1 cellular context compared by ENCODE assay signal in the genomic region with DNA sequence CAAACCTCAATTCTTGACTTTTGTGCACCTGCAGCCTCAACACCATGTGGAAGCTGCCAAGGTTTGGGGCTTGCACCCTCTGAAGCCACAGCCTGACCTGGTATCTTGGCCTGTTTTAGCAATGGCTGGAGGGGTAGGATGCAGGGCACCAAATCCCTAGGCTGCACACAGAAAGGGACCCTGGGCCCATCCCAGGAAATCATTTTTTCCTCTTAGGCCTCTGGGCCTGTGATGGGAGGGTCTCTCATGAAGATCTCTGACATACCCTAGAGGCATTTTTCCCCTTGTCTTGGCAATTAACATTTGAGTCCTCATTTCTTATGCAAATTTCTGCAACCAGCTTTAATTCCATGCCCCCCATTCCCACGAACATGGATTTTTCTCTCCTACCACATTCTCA.
TF ChIP-seq lines count a peak whose summit lies in the region.

No MANE protein-coding gene starts in this region.

TF ChIP-seq in HEK293, 187 proteins besides CTCF, POLR2A, EP300 and RAD21:
- TF ChIP-seq, protein P1, sequence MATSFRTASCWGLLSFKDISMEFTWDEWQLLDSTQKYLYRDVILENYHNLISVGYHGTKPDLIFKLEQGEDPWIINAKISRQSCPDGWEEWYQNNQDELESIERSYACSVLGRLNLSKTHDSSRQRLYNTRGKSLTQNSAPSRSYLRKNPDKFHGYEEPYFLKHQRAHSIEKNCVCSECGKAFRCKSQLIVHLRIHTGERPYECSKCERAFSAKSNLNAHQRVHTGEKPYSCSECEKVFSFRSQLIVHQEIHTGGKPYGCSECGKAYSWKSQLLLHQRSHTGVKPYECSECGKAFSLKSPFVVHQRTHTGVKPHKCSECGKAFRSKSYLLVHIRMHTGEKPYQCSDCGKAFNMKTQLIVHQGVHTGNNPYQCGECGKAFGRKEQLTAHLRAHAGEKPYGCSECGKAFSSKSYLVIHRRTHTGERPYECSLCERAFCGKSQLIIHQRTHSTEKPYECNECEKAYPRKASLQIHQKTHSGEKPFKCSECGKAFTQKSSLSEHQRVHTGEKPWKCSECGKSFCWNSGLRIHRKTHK (tag by site-specific recombination; IDR thresholded peaks at IDR 0.05) = no peak
- TF ChIP-seq, protein P2, sequence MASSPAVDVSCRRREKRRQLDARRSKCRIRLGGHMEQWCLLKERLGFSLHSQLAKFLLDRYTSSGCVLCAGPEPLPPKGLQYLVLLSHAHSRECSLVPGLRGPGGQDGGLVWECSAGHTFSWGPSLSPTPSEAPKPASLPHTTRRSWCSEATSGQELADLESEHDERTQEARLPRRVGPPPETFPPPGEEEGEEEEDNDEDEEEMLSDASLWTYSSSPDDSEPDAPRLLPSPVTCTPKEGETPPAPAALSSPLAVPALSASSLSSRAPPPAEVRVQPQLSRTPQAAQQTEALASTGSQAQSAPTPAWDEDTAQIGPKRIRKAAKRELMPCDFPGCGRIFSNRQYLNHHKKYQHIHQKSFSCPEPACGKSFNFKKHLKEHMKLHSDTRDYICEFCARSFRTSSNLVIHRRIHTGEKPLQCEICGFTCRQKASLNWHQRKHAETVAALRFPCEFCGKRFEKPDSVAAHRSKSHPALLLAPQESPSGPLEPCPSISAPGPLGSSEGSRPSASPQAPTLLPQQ (tag by site-specific recombination; IDR thresholded peaks at IDR 0.05) = no peak
- TF ChIP-seq ZNF585B (tag by site-specific recombination; IDR thresholded peaks at IDR 0.05) (peak; percentile 84), FEZF1 (tag by site-specific recombination; IDR thresholded peaks at IDR 0.05) (no peak)
